ENCODE assay signal across 10 cellular contexts in genomic region chr7:42972703-42973500, GRCh38. TPM values are rescaled to one million over a fixed set of nuclear protein-coding genes. Genes with fewer than 3 reads are reported as not detected.
DNase-seq lines count a peak whose midpoint lies in the region; ATAC-seq, FAIRE-seq and TF ChIP-seq lines count a peak whose summit lies in the region.
"Had no signal": no experiment of that assay in that cellular context is flagged by ENCODE, and none has a peak within 500 bp of the region (broad histone marks: within the 10 kb centered on the region; RNA-seq: fewer than 3 reads in every experiment).

No MANE protein-coding gene starts in this region.

- no peaks in the 10 kb centered on the region for H3K9me3 ChIP-seq in lower lobe of right lung
- no peaks in the 10 kb centered on the region for H3K9me3 ChIP-seq in transverse colon
- H3K9me3 ChIP-seq: SJCRH30 had no signal

- H3K36me3 ChIP-seq in lower lobe of right lung (no peaks in the 10 kb centered on the region), transverse colon (no peaks in the 10 kb centered on the region)
- H3K36me3 ChIP-seq: SJCRH30 had no signal

- H3K4me3 ChIP-seq in coronary artery (no peak overlapping the region), lower lobe of right lung (no peak overlapping the region), transverse colon (no peak overlapping the region)
- H3K4me3 ChIP-seq: SJCRH30 had no signal

- TF ChIP-seq EP300 in transverse colon (IDR thresholded peaks at IDR 0.05; ENCODE audit: low read depth), result peak; percentile 71

- intact Hi-C loops in lower lobe of right lung (cut with DNase I) (no loop called here), transverse colon (cut with DNase I; ENCODE audit: low total_unique reads) (no loop called here)

- no peak for TF ChIP-seq CTCF in coronary artery (IDR thresholded peaks at IDR 0.05)
- no peak for TF ChIP-seq CTCF in lower lobe of right lung (IDR thresholded peaks at IDR 0.05)
- no peak for TF ChIP-seq CTCF in transverse colon (IDR thresholded peaks at IDR 0.05)

- ATAC-seq in lower lobe of right lung, result peak; percentile 47 to 83
- ATAC-seq in GM18873 (IDR thresholded peaks at IDR 0.05; ENCODE audit: low FRiP score, unreplicated experiment), result no peak

- DNase-seq in LHCN-M2 (ENCODE audit: low read depth) (peak; percentile 97), coronary artery (ENCODE audit: low spot score) (peak; percentile 78), lower lobe of right lung (no peak), transverse colon (peak; percentile 17), occipital lobe (lab: John Stamatoyannopoulos, UW) (no peak), nucleus accumbens (lab: John Stamatoyannopoulos, UW) (no peak), GM12892 (ENCODE audit: insufficient read length) (no peak)
- DNase-seq: activated gamma-delta T cell had no signal

- WGBS in transverse colon (ENCODE audit: low coverage in 1 of 2), 2 donors, result 35 to 60% methylated on average over 1 to 5 of the region's 5 CpGs

- H3K27me3 ChIP-seq in lower lobe of right lung (ENCODE audit: low read depth), result no peaks in the 10 kb centered on the region
- H3K27me3 ChIP-seq in transverse colon, result no peaks in the 10 kb centered on the region
- H3K27me3 ChIP-seq: SJCRH30 had no signal

- no peak for TF ChIP-seq POLR2A in transverse colon (IDR thresholded peaks at IDR 0.05)
- no peak for TF ChIP-seq POLR2A in GM12892 (IDR thresholded peaks at IDR 0.05; ENCODE audit: low read depth, low read length)

- FAIRE-seq in GM12892 (lab: Jason Lieb, UNC), result no peak

- in situ Hi-C loops in transverse colon (cut with MboI; ENCODE audit: low pct_ligation_motif_present in 1 of 4, low pct_unique_long_range_greater_than_20kb in 1 of 4, low sequenced_read_pairs in 3 of 4), result loop anchor here in 1 of 4 donors (25.0 kb wide), 1 partner anchor 289 kb away; no protein-coding TSS in a partner anchor

- H3K27ac ChIP-seq in coronary artery (peak overlapping the region; percentile 57 to 77), lower lobe of right lung (peak overlapping the region; percentile 13), transverse colon (peak overlapping the region; percentile 46 to 64 (median 61))
- H3K27ac ChIP-seq: SJCRH30 had no signal

- no peaks in the 10 kb centered on the region for H3K4me1 ChIP-seq in lower lobe of right lung
- H3K4me1 ChIP-seq in transverse colon, result peaks cover 0 to 6% (median 0%) of the 10 kb centered on the region in 4 donors
- H3K4me1 ChIP-seq: SJCRH30 had no signal

RNA-seq across cellular contexts. Expression of gene MRPL32, which starts 40.7 kb away (rescaled TPM):
- total RNA-seq in LHCN-M2 (2014; rRNA removed), result 63.5 and 81.4 TPM in 2 replicates
- polyA plus RNA-seq in LHCN-M2 (2012), result 46.3 TPM
- total RNA-seq in lower lobe of right lung, result 45.0 TPM
- total RNA-seq in transverse colon, result 10 to 100 TPM; 22.5 to 49.4 (median 36.4) TPM
- total RNA-seq in occipital lobe, result 50.8 TPM
- 103 TPM for polyA plus RNA-seq in GM12892 (2012; ENCODE audit: missing spikeins)

RNA-seq across cellular contexts. Expression of gene PSMA2, which starts 40.9 kb away (rescaled TPM):
- total RNA-seq in LHCN-M2 (2014; rRNA removed) (144 and 159 TPM in 2 replicates), lower lobe of right lung (52.3 TPM), transverse colon (10 to 100 TPM in 3 of 4 donors, 1 to 10 TPM in 1; 5.8 to 61.2 (median 28.6) TPM), occipital lobe (51.2 TPM)
- polyA plus RNA-seq in LHCN-M2 (2012), result 128 TPM
- 361 TPM for polyA plus RNA-seq in GM12892 (2012; ENCODE audit: missing spikeins)

Comparison
In these comparisons a context has a peak if more than half of its experiments do, and no peak if none do; other contexts are left out.
1. DNase-seq: peak in LHCN-M2 (single experiment), coronary artery (single experiment) and transverse colon (single experiment); none in lower lobe of right lung (single experiment), occipital lobe (single experiment), nucleus accumbens (0 of 56) and GM12892 (single experiment).
2. H3K27ac ChIP-seq: peak in every context shown above with its lines; median percentile 67 in coronary artery; 61 in transverse colon; 13 in lower lobe of right lung.